Comparison of ENCODE assay signal across 8 cellular contexts in the genomic region with DNA sequence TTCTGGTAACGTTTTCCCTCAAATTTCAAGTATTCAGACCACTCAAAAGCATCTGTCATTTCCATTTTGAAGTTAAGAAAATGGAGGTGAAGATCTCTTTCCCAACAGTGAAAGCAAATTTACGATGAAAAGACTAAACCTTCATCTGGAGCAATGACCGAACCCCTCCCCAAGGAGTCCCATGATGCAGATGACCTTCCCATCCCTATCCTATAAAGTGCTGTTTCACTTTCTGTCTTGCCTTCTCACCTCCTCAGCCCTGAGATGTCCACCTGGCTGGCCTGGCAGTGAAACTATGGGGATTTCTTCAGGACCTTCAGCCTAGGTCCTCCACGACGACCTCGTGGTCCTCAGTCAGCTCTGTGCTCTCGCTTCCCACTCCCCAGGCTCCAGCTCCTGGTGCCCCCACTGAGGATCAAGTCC. TPM values are rescaled to one million over a fixed set of nuclear protein-coding genes. Genes with fewer than 3 reads are reported as not detected.
DNase-seq lines count a peak whose midpoint lies in the region; ATAC-seq and TF ChIP-seq lines count a peak whose summit lies in the region.

No MANE protein-coding gene starts in this region.

- TF ChIP-seq CTCF in AG10803 (conservative IDR thresholded peaks at IDR 0.05; ENCODE audit: low read length) (no peak), MCF 10A (IDR thresholded peaks at IDR 0.05; ENCODE audit: unreplicated experiment) (no peak)

- no peak overlapping the region for H3K9ac ChIP-seq in HUES6 (ENCODE audit: low read length)

- H3K36me3 Mint-ChIP-seq in MCF 10A (ENCODE audit: insufficient read depth, unreplicated experiment): peaks cover 17% of the 10 kb centered on the region
- H3K36me3 Mint-ChIP-seq in naive thymus-derived CD4-positive, alpha-beta T cell: peaks cover 0 to 3% (median 0%) of the 10 kb centered on the region in 5 donors

- no peaks in the 10 kb centered on the region for H3K36me3 ChIP-seq in HUES6 (ENCODE audit: control insufficient read depth, insufficient read depth, low read length)
- peaks cover 0 to 10% (median 0%) of the 10 kb centered on the region in 3 experiments for H3K36me3 ChIP-seq in naive thymus-derived CD4-positive, alpha-beta T cell (ENCODE audit: control insufficient read depth in 2 of 3, insufficient read depth in 3 of 3, low read length in 3 of 3)

- POLR2A ChIA-PET in MCF 10A (lab: Yijun Ruan, JAX): interaction anchor here (0.6 to 3.9 kb wide), 7 partner anchors 14 to 165 kb away, joined by 3 to 29 read pairs (median 3); a partner anchor contains a TSS
- POLR2A ChIA-PET in naive thymus-derived CD4-positive, alpha-beta T cell (lab: Charles Lee): interaction anchor here (0.9 to 2.4 kb wide), 6 partner anchors 9 to 88 kb away, joined by 3 to 13 read pairs (median 3); a partner anchor contains a TSS

- H3K27me3 Mint-ChIP-seq in MCF 10A (ENCODE audit: insufficient read depth, unreplicated experiment): no peaks in the 10 kb centered on the region
- H3K27me3 Mint-ChIP-seq in naive thymus-derived CD4-positive, alpha-beta T cell: peaks cover 0 to 15% (median 0%) of the 10 kb centered on the region in 5 donors

- TSS peak; percentile 36 for BruUV-seq in MCF 10A (replicated peaks; lab: Mats Ljungman, UMichigan)

- DNase-seq in AG10803 (ENCODE audit: low read depth) (no peak), MCF 10A (ENCODE audit: unreplicated experiment) (no peak), HK-2 (ENCODE audit: unreplicated experiment) (no peak), posterior cingulate gyrus (no peak), NCI-H510A (lab: John Stamatoyannopoulos, UW) (no peak)
- no peak for DNase-seq in naive thymus-derived CD4-positive, alpha-beta T cell

- no peak for ATAC-seq in naive thymus-derived CD4-positive, alpha-beta T cell
- ATAC-seq in GM18858 (IDR thresholded peaks at IDR 0.05; ENCODE audit: unreplicated experiment): no peak

- no peaks in the 10 kb centered on the region for H3K9me3 ChIP-seq in HUES6 (ENCODE audit: control insufficient read depth, insufficient read depth, low read depth, low read length)
- H3K9me3 ChIP-seq in naive thymus-derived CD4-positive, alpha-beta T cell (ENCODE audit: control insufficient read depth in 2 of 3, low read length in 3 of 3): no peaks in the 10 kb centered on the region

- no peaks in the 10 kb centered on the region for H3K9me3 Mint-ChIP-seq in MCF 10A (ENCODE audit: unreplicated experiment)
- H3K9me3 Mint-ChIP-seq in naive thymus-derived CD4-positive, alpha-beta T cell: no peaks in the 10 kb centered on the region

- peaks cover 13% of the 10 kb centered on the region for H3K4me1 Mint-ChIP-seq in MCF 10A (ENCODE audit: insufficient read depth, unreplicated experiment)
- H3K4me1 Mint-ChIP-seq in naive thymus-derived CD4-positive, alpha-beta T cell: peaks cover 21 to 38% (median 30%) of the 10 kb centered on the region in 7 donors

- H3K4me3 ChIP-seq in AG10803 (ENCODE audit: low read length): peak overlapping the region; percentile 92
- peak overlapping the region; percentile 94 for H3K4me3 ChIP-seq in HUES6 (ENCODE audit: low read depth, low read length)
- H3K4me3 ChIP-seq in naive thymus-derived CD4-positive, alpha-beta T cell (ENCODE audit: low read length): peak overlapping the region; percentile 32

- peak overlapping the region; percentile 84 for H3K4me3 Mint-ChIP-seq in MCF 10A (ENCODE audit: unreplicated experiment)
- peak overlapping the region; percentile 79 to 96 (median 92) for H3K4me3 Mint-ChIP-seq in naive thymus-derived CD4-positive, alpha-beta T cell

- peaks cover 5% of the 10 kb centered on the region for H3K27me3 ChIP-seq in HUES6 (ENCODE audit: control insufficient read depth, insufficient read depth, low read length)
- no peaks in the 10 kb centered on the region for H3K27me3 ChIP-seq in naive thymus-derived CD4-positive, alpha-beta T cell (ENCODE audit: control insufficient read depth in 2 of 2, insufficient read depth in 2 of 2, low read length in 2 of 2)

- CTCF ChIA-PET in MCF 10A (lab: Yijun Ruan, JAX): interaction anchor here (0.6 to 2.7 kb wide), 14 partner anchors 15 to 226 kb away, joined by 3 to 26 read pairs (median 4); a partner anchor contains a TSS
- CTCF ChIA-PET in naive thymus-derived CD4-positive, alpha-beta T cell (lab: Charles Lee): interaction anchor here (0.6 to 3.2 kb wide), 5 partner anchors 71 to 91 kb away, joined by 3 to 15 read pairs (median 6); no protein-coding TSS in a partner anchor

- peaks cover 9% of the 10 kb centered on the region; the same call in 1 of the 2 replicates for H3K4me1 ChIP-seq in HUES6 (ENCODE audit: control insufficient read depth, insufficient read depth, low read length)
- peaks cover 9 to 18% of the 10 kb centered on the region in 2 donors for H3K4me1 ChIP-seq in naive thymus-derived CD4-positive, alpha-beta T cell (ENCODE audit: control insufficient read depth in 2 of 2, insufficient read depth in 2 of 2, low read length in 2 of 2)

- H3K27ac ChIP-seq in HUES6 (ENCODE audit: low read depth, low read length): no peak overlapping the region
- H3K27ac ChIP-seq in naive thymus-derived CD4-positive, alpha-beta T cell (ENCODE audit: low read depth, low read length): peak overlapping the region; percentile 100

- peak overlapping the region; percentile 98 for H3K27ac Mint-ChIP-seq in MCF 10A (ENCODE audit: low read depth, unreplicated experiment)
- H3K27ac Mint-ChIP-seq in naive thymus-derived CD4-positive, alpha-beta T cell: peak overlapping the region; percentile 84 to 96 (median 93)

- intact Hi-C loops in MCF 10A (cut with micrococcal nuclease): loop anchor here (1.0 to 10.0 kb wide), 4 partner anchors 40 to 452 kb away; a partner anchor contains a TSS
- intact Hi-C loops in naive thymus-derived CD4-positive, alpha-beta T cell (cut with micrococcal nuclease): loop anchor here (1.0 to 10.0 kb wide), 15 partner anchors 46 to 1982 kb away; a partner anchor contains a TSS
- intact Hi-C loops in posterior cingulate gyrus (cut with DNase I): loop anchor here (1.0 to 2.0 kb wide), 2 partner anchors 71 to 84 kb away; a partner anchor contains a TSS

RNA-seq across cellular contexts. Expression of a gene that starts 0.9 kb away (rescaled TPM):
- total RNA-seq in MCF 10A (2022): 60.4 and 78.8 TPM in 2 replicates
- total RNA-seq in naive thymus-derived CD4-positive, alpha-beta T cell: 10 to 100 TPM; 29.2 to 49.3 (median 31.4) TPM
- 1 to 10 TPM; 4.6 to 9.7 TPM for polyA plus RNA-seq in naive thymus-derived CD4-positive, alpha-beta T cell

Comparison
In these comparisons a context has a peak if more than half of its experiments do, and no peak if none do; other contexts are left out.
1. H3K4me3 ChIP-seq: peak in every context shown above with its lines; median percentile 94 in HUES6; 92 in AG10803; 32 in naive thymus-derived CD4-positive, alpha-beta T cell.